In the genomic region with DNA sequence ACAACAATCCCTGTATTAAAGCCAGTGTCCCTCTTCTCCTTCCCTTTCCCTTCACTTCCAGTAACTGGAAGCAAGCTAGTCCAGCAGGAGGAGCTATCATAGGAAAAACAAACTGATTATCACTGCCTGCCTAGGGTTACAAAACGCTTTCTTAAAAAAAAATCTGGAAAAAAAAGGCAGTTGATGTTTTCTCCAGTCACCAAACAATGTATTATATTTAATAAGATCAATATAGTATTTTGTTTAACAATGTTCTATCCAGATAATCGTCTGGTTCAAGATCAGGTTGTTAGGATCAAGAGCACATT, we compare ENCODE assay signal across 9 cellular contexts.
A peak's percentile ranks its signal among the peaks of the same experiment; 100 is the strongest.
DNase-seq lines count a peak whose midpoint lies in the region; ATAC-seq, FAIRE-seq and TF ChIP-seq lines count a peak whose summit lies in the region.
"Had no signal": no experiment of that assay in that cellular context is flagged by ENCODE, and none has a peak within 500 bp of the region (broad histone marks: within the 10 kb centered on the region; RNA-seq: fewer than 3 reads in every experiment).

No MANE protein-coding gene starts in this region.

- CTCF ChIA-PET in HCT116 (lab: Charles Lee) = interaction anchor here (0.8 to 1.6 kb wide), 11 partner anchors 9 to 787 kb away, joined by 3 to 6 read pairs (median 4); no protein-coding TSS in a partner anchor

- H3K4me2 ChIP-seq in HCT116 (ENCODE audit: low read length) = no peak overlapping the region
- H3K4me2 ChIP-seq in astrocyte (ENCODE audit: low read length) = no peak overlapping the region

- H4K20me1 ChIP-seq in HCT116 (ENCODE audit: insufficient read depth) (no peaks in the 10 kb centered on the region), astrocyte (ENCODE audit: insufficient read depth, low read length) (no peaks in the 10 kb centered on the region)

- H3K9ac ChIP-seq in HCT116 (ENCODE audit: low read length) = no peak overlapping the region
- H3K9ac ChIP-seq in astrocyte (ENCODE audit: low read length) = no peak overlapping the region
- H3K9ac ChIP-seq in subcutaneous abdominal adipose tissue (ENCODE audit: low read length in 5 of 5) = no peak overlapping the region

- H3K27ac ChIP-seq in HCT116 (ENCODE audit: low read depth, low read length) (no peak overlapping the region), astrocyte (ENCODE audit: low read depth, low read length) (no peak overlapping the region), right cardiac atrium (ENCODE audit: low read length) (no peak overlapping the region), subcutaneous abdominal adipose tissue (ENCODE audit: low read depth, low read length) (peak overlapping the region; percentile 51)

- H3K4me1 Mint-ChIP-seq in astrocyte (ENCODE audit: low read depth, unreplicated experiment) = peaks cover 38% of the 10 kb centered on the region
- H3K4me1 Mint-ChIP-seq: activated B cell treated with CpG ODN at 0.5 μM for 24 hours had no signal

- H3K36me3 ChIP-seq in HCT116 (ENCODE audit: control insufficient read depth in 1 of 2, insufficient read depth in 2 of 2, low read length in 2 of 2) (peaks cover 0 to 3% of the 10 kb centered on the region in 2 experiments; a peak in 1 of 4 replicates), astrocyte (ENCODE audit: insufficient read depth, low read length) (peaks cover 60% of the 10 kb centered on the region), subcutaneous abdominal adipose tissue (ENCODE audit: control insufficient read depth in 5 of 5, insufficient read depth in 5 of 5, low read length in 5 of 5) (peaks cover 45 to 74% (median 66%) of the 10 kb centered on the region in 5 donors)

- H3K9me2 ChIP-seq in HCT116 (ENCODE audit: insufficient read depth) = no peaks in the 10 kb centered on the region

- H2AFZ ChIP-seq in HCT116 (ENCODE audit: low read depth, low read length, poor library complexity, severe bottlenecking) (no peak overlapping the region), astrocyte (ENCODE audit: low read depth, low read length) (no peak overlapping the region)

- peaks cover 26% of the 10 kb centered on the region for H3K36me3 Mint-ChIP-seq in astrocyte (ENCODE audit: low read depth, unreplicated experiment)

- H3K79me2 ChIP-seq in HCT116 (ENCODE audit: insufficient read depth, low read length) = no peaks in the 10 kb centered on the region
- H3K79me2 ChIP-seq in astrocyte (ENCODE audit: insufficient read depth, low read length) = no peaks in the 10 kb centered on the region

- no peak for TF ChIP-seq POLR2A in HCT116 (IDR thresholded peaks at IDR 0.05; ENCODE audit: borderline replicate concordance, extremely low read depth, insufficient read depth, insufficient read length)

- WGBS in right cardiac atrium = 20% methylated on average over 2 of the region's 2 CpGs

- no TSS peak for BruUV-seq in HCT116 (replicated peaks; lab: Mats Ljungman, UMichigan)

- peak; percentile 27; the same call in 1 of the 2 replicates for TF ChIP-seq RAD21 in HCT116 (IDR thresholded peaks at IDR 0.05; ENCODE audit: low read depth)

- intact Hi-C loops in HCT116 (cut with micrococcal nuclease) = no loop called here
- intact Hi-C loops in right cardiac atrium (cut with DNase I) = no loop called here

- FAIRE-seq in astrocyte (lab: Jason Lieb, UNC) = no peak

- no peaks in the 10 kb centered on the region for H3K9me3 ChIP-seq in HCT116 (ENCODE audit: control insufficient read depth in 1 of 2, insufficient read depth in 1 of 2, low read depth in 1 of 2, low read length in 2 of 2)
- H3K9me3 ChIP-seq in astrocyte (ENCODE audit: insufficient read depth, low read depth, low read length) = no peaks in the 10 kb centered on the region
- no peaks in the 10 kb centered on the region for H3K9me3 ChIP-seq in right cardiac atrium (ENCODE audit: control insufficient read depth, low read length)
- H3K9me3 ChIP-seq in subcutaneous abdominal adipose tissue (ENCODE audit: control insufficient read depth in 5 of 5, low read length in 5 of 5) = no peaks in the 10 kb centered on the region

- H3K27me3 ChIP-seq in HCT116 (ENCODE audit: insufficient read depth, low read length) = no peaks in the 10 kb centered on the region
- no peaks in the 10 kb centered on the region for H3K27me3 ChIP-seq in astrocyte (ENCODE audit: insufficient read depth, low read length)
- H3K27me3 ChIP-seq in right cardiac atrium (ENCODE audit: control insufficient read depth, insufficient read depth) = no peaks in the 10 kb centered on the region
- no peaks in the 10 kb centered on the region for H3K27me3 ChIP-seq in subcutaneous abdominal adipose tissue (ENCODE audit: control insufficient read depth in 5 of 5, insufficient read depth in 4 of 5, low read length in 5 of 5)

- H3K4me3 ChIP-seq in HCT116 (replicated peaks in 1 of 2; ENCODE audit: low read depth in 1 of 2, low read length in 2 of 2) = no peak overlapping the region
- H3K4me3 ChIP-seq in astrocyte (ENCODE audit: insufficient read depth, low read depth, low read length) = no peak overlapping the region
- no peak overlapping the region for H3K4me3 ChIP-seq in right cardiac atrium (ENCODE audit: low read length)
- no peak overlapping the region for H3K4me3 ChIP-seq in subcutaneous abdominal adipose tissue (ENCODE audit: low read depth in 1 of 5, low read length in 5 of 5)

- peak; percentile 21 to 53 (median 43); a peak in 4 of 6 replicates for TF ChIP-seq CTCF in HCT116 (IDR thresholded peaks at IDR 0.05 in 2 of 3, conservative IDR thresholded peaks at IDR 0.05 in 1 of 3; ENCODE audit: borderline replicate concordance in 1 of 3, insufficient read depth in 1 of 3, low read depth in 2 of 3, low read length in 2 of 3)
- TF ChIP-seq CTCF in astrocyte (IDR thresholded peaks at IDR 0.05; ENCODE audit: insufficient read depth, low read depth, low read length) = peak; percentile 31

- DNase-seq in HCT116 (ENCODE audit: low read depth, low spot score) (no peak), astrocyte (ENCODE audit: low read depth) (no peak), right cardiac atrium (no peak), GF-D8 (lab: John Stamatoyannopoulos, UW) (no peak), NCI-H1417 (lab: John Stamatoyannopoulos, UW) (no peak), dedifferentiated amniotic fluid mesenchymal stem cell (ENCODE audit: extremely low spot score) (no peak)
- DNase-seq: activated B cell treated with CpG ODN at 0.5 μM for 24 hours, erythroblast had no signal

- ATAC-seq in HCT116 (peak; percentile 74), right cardiac atrium (peak; percentile 85 to 87)

- no peaks in the 10 kb centered on the region for H3K9me3 Mint-ChIP-seq in astrocyte (ENCODE audit: unreplicated experiment)
- H3K9me3 Mint-ChIP-seq: activated B cell treated with CpG ODN at 0.5 μM for 24 hours had no signal

- H3K27me3 Mint-ChIP-seq in astrocyte (ENCODE audit: low read depth, unreplicated experiment) = no peaks in the 10 kb centered on the region
- H3K27me3 Mint-ChIP-seq: activated B cell treated with CpG ODN at 0.5 μM for 24 hours had no signal

- POLR2A ChIA-PET in HCT116 (lab: Charles Lee) = no interaction called here

- H3K4me3 Mint-ChIP-seq in astrocyte (ENCODE audit: unreplicated experiment) = no peak overlapping the region
- H3K4me3 Mint-ChIP-seq: activated B cell treated with CpG ODN at 0.5 μM for 24 hours had no signal

- peak overlapping the region; percentile 20 for H3K27ac Mint-ChIP-seq in astrocyte (ENCODE audit: unreplicated experiment)
- H3K27ac Mint-ChIP-seq: activated B cell treated with CpG ODN at 0.5 μM for 24 hours had no signal

- RAD21 ChIA-PET in HCT116 (lab: Charles Lee; ENCODE audit: low non-redundant PET in 1 of 2, low total read pairs in 2 of 2, uncharacterized antibody in 2 of 2, unreplicated experiment in 2 of 2) = no interaction called here

- H3K4me1 ChIP-seq in HCT116 (ENCODE audit: control insufficient read depth in 1 of 2, insufficient read depth in 2 of 2, low read length in 2 of 2) = peaks cover 0 to 3% of the 10 kb centered on the region in 2 experiments; a peak in 1 of 4 replicates
- H3K4me1 ChIP-seq in astrocyte (ENCODE audit: insufficient read depth, low read length) = peaks cover 12% of the 10 kb centered on the region
- H3K4me1 ChIP-seq in right cardiac atrium (ENCODE audit: control insufficient read depth, insufficient read depth, low read length) = no peaks in the 10 kb centered on the region
- peaks cover 0 to 24% (median 21%) of the 10 kb centered on the region in 5 donors for H3K4me1 ChIP-seq in subcutaneous abdominal adipose tissue (ENCODE audit: control insufficient read depth in 5 of 5, insufficient read depth in 5 of 5, low read length in 5 of 5)

TF ChIP-seq in HCT116, 20 proteins besides CTCF, POLR2A, EP300 and RAD21:
- TF ChIP-seq FOSL1 (IDR thresholded peaks at IDR 0.05; ENCODE audit: low read depth) = 0 out of 2 replicates have a peak, but pooled peaks have one; percentile 2
- no peak for TF ChIP-seq ZFX (IDR thresholded peaks at IDR 0.05)
- TF ChIP-seq EGR1 (IDR thresholded peaks at IDR 0.05; ENCODE audit: low read depth) = no peak
- no peak for TF ChIP-seq YY1 (IDR thresholded peaks at IDR 0.05; ENCODE audit: extremely low read depth, insufficient replicate concordance, low read depth, low read length)
- no peak for TF ChIP-seq EZH2phosphoT487 (IDR thresholded peaks at IDR 0.05; ENCODE audit: borderline replicate concordance)
- 0 out of 2 replicates have a peak, but pooled peaks have one; percentile 14 for TF ChIP-seq CEBPB (IDR thresholded peaks at IDR 0.05; ENCODE audit: low read depth)
- TF ChIP-seq MAX (IDR thresholded peaks at IDR 0.05) = no peak
